In genomic region chr1:2575801-2576663, GRCh38 we compare ENCODE assay signal across 12 cellular contexts. TPM values are rescaled to one million over a fixed set of nuclear protein-coding genes. Genes with fewer than 3 reads are reported as not detected.
A peak's percentile ranks its signal among the peaks of the same experiment; 100 is the strongest.
DNase-seq lines count a peak whose midpoint lies in the region; ATAC-seq and TF ChIP-seq lines count a peak whose summit lies in the region.
"Had no signal": no experiment of that assay in that cellular context is flagged by ENCODE, and none has a peak within 500 bp of the region (broad histone marks: within the 10 kb centered on the region; RNA-seq: fewer than 3 reads in every experiment).

No MANE protein-coding gene starts in this region.

- H3K27ac Mint-ChIP-seq in activated naive CD4-positive, alpha-beta T cell treated with anti-CD3 and anti-CD28 coated beads for 36 hours: peak overlapping the region; percentile 97
- peak overlapping the region; percentile 67 for H3K27ac Mint-ChIP-seq in activated naive CD8-positive, alpha-beta T cell treated with anti-CD3 and anti-CD28 coated beads, Interleukin-2, amount 10 ng/mL, durations not matched to agents 7 days and 5 days

- intact Hi-C loops in activated naive CD4-positive, alpha-beta T cell treated with anti-CD3 and anti-CD28 coated beads for 36 hours (cut with micrococcal nuclease): loop anchor here (5.0 kb wide), 1 partner anchor 1326 kb away; the partner anchor contains the start of gene C1orf174
- intact Hi-C loops in transverse colon (cut with DNase I; ENCODE audit: low total_unique reads): no loop called here
- intact Hi-C loops in PC-9 (cut with micrococcal nuclease; ENCODE audit: unreplicated experiment): no loop called here

- peaks cover 17% of the 10 kb centered on the region for H3K9me3 Mint-ChIP-seq in activated naive CD4-positive, alpha-beta T cell treated with anti-CD3 and anti-CD28 coated beads for 36 hours
- peaks cover 7% of the 10 kb centered on the region for H3K9me3 Mint-ChIP-seq in activated naive CD8-positive, alpha-beta T cell treated with anti-CD3 and anti-CD28 coated beads, Interleukin-2, amount 10 ng/mL, durations not matched to agents 7 days and 5 days

- no peaks in the 10 kb centered on the region for H4K20me1 ChIP-seq in PC-9 (ENCODE audit: insufficient read depth)

- peaks cover 0 to 16% of the 10 kb centered on the region in 2 donors for H3K4me1 ChIP-seq in lung (ENCODE audit: control insufficient read depth in 2 of 2, insufficient read depth in 2 of 2, low read length in 2 of 2)
- peaks cover 16 to 35% (median 24%) of the 10 kb centered on the region in 4 donors for H3K4me1 ChIP-seq in transverse colon
- H3K4me1 ChIP-seq in PC-9 (replicated peaks; ENCODE audit: insufficient read depth): no peaks in the 10 kb centered on the region

- WGBS in lung, 2 donors: 68 to 75% methylated on average over 23 of the region's 23 CpGs
- WGBS in transverse colon (ENCODE audit: low coverage in 1 of 2), 2 donors: 45% methylated on average over 23 of the region's 23 CpGs; no CpG with 5 or more reads in 1 of the 2 donors

- H3K27ac ChIP-seq in lung (ENCODE audit: low read depth in 1 of 2, low read length in 1 of 2) (peak overlapping the region; percentile 37 to 62), transverse colon (peak overlapping the region; percentile 90 to 94 (median 92)), PC-9 (no peak overlapping the region)

- CTCF ChIA-PET in activated naive CD4-positive, alpha-beta T cell treated with anti-CD3 and anti-CD28 coated beads for 36 hours (lab: Charles Lee): interaction anchor here (0.9 to 2.7 kb wide), 2 partner anchors 10 to 14 kb away, joined by 4 to 10 read pairs; no protein-coding TSS in a partner anchor
- CTCF ChIA-PET in PC-9 (lab: Charles Lee): no interaction called here

- H3K36me3 Mint-ChIP-seq in activated naive CD4-positive, alpha-beta T cell treated with anti-CD3 and anti-CD28 coated beads for 36 hours (ENCODE audit: low read depth): peaks cover 4% of the 10 kb centered on the region
- H3K36me3 Mint-ChIP-seq in activated naive CD8-positive, alpha-beta T cell treated with anti-CD3 and anti-CD28 coated beads, Interleukin-2, amount 10 ng/mL, durations not matched to agents 7 days and 5 days: peaks cover 13% of the 10 kb centered on the region

- peak; percentile 16 for TF ChIP-seq EP300 in transverse colon (IDR thresholded peaks at IDR 0.05; ENCODE audit: low read depth)

- BruUV-seq in PC-9 (replicated peaks; lab: Mats Ljungman, UMichigan): no TSS peak

- peak; percentile 60 for TF ChIP-seq POLR2A in transverse colon (IDR thresholded peaks at IDR 0.05)

- no peaks in the 10 kb centered on the region for H3K79me2 ChIP-seq in PC-9 (ENCODE audit: low read depth)

- TF ChIP-seq CTCF in lung (IDR thresholded peaks at IDR 0.05; ENCODE audit: control extremely low read depth, extremely low read depth) (no peak), transverse colon (IDR thresholded peaks at IDR 0.05) (no peak), PC-9 (conservative IDR thresholded peaks at IDR 0.05) (no peak)

- in situ Hi-C loops in transverse colon (cut with MboI; ENCODE audit: low pct_ligation_motif_present in 1 of 4, low pct_unique_long_range_greater_than_20kb in 1 of 4, low sequenced_read_pairs in 3 of 4): no loop called here

- H3K36me3 ChIP-seq in lung (ENCODE audit: control insufficient read depth in 2 of 2, insufficient read depth in 2 of 2, low read length in 2 of 2) (no peaks in the 10 kb centered on the region), transverse colon (no peaks in the 10 kb centered on the region), PC-9 (ENCODE audit: low read depth) (no peaks in the 10 kb centered on the region)

- no peaks in the 10 kb centered on the region for H3K9me2 ChIP-seq in PC-9 (ENCODE audit: insufficient read depth)
- H3K9me2 ChIP-seq: SK-N-SH had no signal

- H3K27me3 ChIP-seq in lung (ENCODE audit: control insufficient read depth, insufficient read depth) (no peaks in the 10 kb centered on the region), transverse colon (no peaks in the 10 kb centered on the region), PC-9 (ENCODE audit: insufficient read depth, low read depth) (peaks cover 54% of the 10 kb centered on the region)

- no peak for ATAC-seq in activated naive CD8-positive, alpha-beta T cell treated with anti-CD3 and anti-CD28 coated beads, Interleukin-2, amount 10 ng/mL, durations not matched to agents 7 days and 5 days (ENCODE audit: low read depth)
- ATAC-seq in lung (ENCODE audit: insufficient read depth, low FRiP score): no peak

- H3K4me1 Mint-ChIP-seq in activated naive CD4-positive, alpha-beta T cell treated with anti-CD3 and anti-CD28 coated beads for 36 hours (ENCODE audit: low read depth): peaks cover 40% of the 10 kb centered on the region
- peaks cover 28% of the 10 kb centered on the region for H3K4me1 Mint-ChIP-seq in activated naive CD8-positive, alpha-beta T cell treated with anti-CD3 and anti-CD28 coated beads, Interleukin-2, amount 10 ng/mL, durations not matched to agents 7 days and 5 days

- no peak overlapping the region for H3K4me2 ChIP-seq in PC-9
- H3K4me2 ChIP-seq: SK-N-SH had no signal

- H2AFZ ChIP-seq in PC-9: no peak overlapping the region

- H3K27me3 Mint-ChIP-seq in activated naive CD4-positive, alpha-beta T cell treated with anti-CD3 and anti-CD28 coated beads for 36 hours (ENCODE audit: low read depth): no peaks in the 10 kb centered on the region
- no peaks in the 10 kb centered on the region for H3K27me3 Mint-ChIP-seq in activated naive CD8-positive, alpha-beta T cell treated with anti-CD3 and anti-CD28 coated beads, Interleukin-2, amount 10 ng/mL, durations not matched to agents 7 days and 5 days

- no peak for DNase-seq in activated naive CD4-positive, alpha-beta T cell treated with anti-CD3 and anti-CD28 coated beads for 36 hours
- DNase-seq in activated naive CD4-positive, alpha-beta T cell treated with Interleukin-2 at 50 U/mL for 16 hours: no peak
- no peak for DNase-seq in activated naive CD8-positive, alpha-beta T cell treated with anti-CD3 and anti-CD28 coated beads, Interleukin-2, amount 10 ng/mL, durations not matched to agents 7 days and 5 days
- DNase-seq in lung (ENCODE audit: low spot score) (no peak), transverse colon (peak; percentile 94), NCI-H2196 (lab: John Stamatoyannopoulos, UW; ENCODE audit: unreplicated experiment) (no peak), AG08395 (ENCODE audit: low spot score) (no peak), PC-9 (no peak)
- DNase-seq: HCEC 1CT, NCI-H2081, SK-N-SH had no signal

- no peak overlapping the region for H3K4me3 Mint-ChIP-seq in activated naive CD4-positive, alpha-beta T cell treated with anti-CD3 and anti-CD28 coated beads for 36 hours
- H3K4me3 Mint-ChIP-seq in activated naive CD8-positive, alpha-beta T cell treated with anti-CD3 and anti-CD28 coated beads, Interleukin-2, amount 10 ng/mL, durations not matched to agents 7 days and 5 days: no peak overlapping the region

- H3F3A ChIP-seq in PC-9 (ENCODE audit: insufficient read depth, low read depth): no peaks in the 10 kb centered on the region

- H3K4me3 ChIP-seq in lung (no peak overlapping the region), transverse colon (peak overlapping the region in 2 of 4 donors; percentile 24 to 32), PC-9 (no peak overlapping the region)
- H3K4me3 ChIP-seq: dorsolateral prefrontal cortex had no signal

- POLR2A ChIA-PET in activated naive CD8-positive, alpha-beta T cell treated with anti-CD3 and anti-CD28 coated beads, Interleukin-2, amount 10 ng/mL, durations not matched to agents 7 days and 5 days (lab: Charles Lee): interaction anchor here (3.1 kb wide), 1 partner anchor 19 kb away, joined by 68 read pairs; the partner anchor contains the start of gene TNFRSF14
- POLR2A ChIA-PET in PC-9 (lab: Charles Lee; ENCODE audit: unreplicated experiment): no interaction called here

- H3K9me3 ChIP-seq in lung (ENCODE audit: control insufficient read depth in 2 of 2, insufficient read depth in 1 of 2, low read length in 1 of 2) (peaks cover 0 to 3% of the 10 kb centered on the region in 2 donors), transverse colon (peaks cover 6 to 7% of the 10 kb centered on the region in 2 donors), PC-9 (ENCODE audit: insufficient read depth, low read depth) (no peaks in the 10 kb centered on the region)
- H3K9me3 ChIP-seq: SK-N-SH had no signal

RNA-seq across cellular contexts. Expression of gene PRXL2B, which starts 10.5 kb away (rescaled TPM):
- 10 to 100 TPM; 21.8 to 22.1 TPM for total RNA-seq in activated naive CD4-positive, alpha-beta T cell treated with anti-CD3 and anti-CD28 coated beads for 36 hours
- 10 to 100 TPM; 37.3 to 37.6 TPM for total RNA-seq in activated naive CD8-positive, alpha-beta T cell treated with anti-CD3 and anti-CD28 coated beads, Interleukin-2, amount 10 ng/mL, durations not matched to agents 7 days and 5 days
- total RNA-seq in lung (10 to 100 TPM; 17.8 to 39.8 TPM), transverse colon (100 to 1,000 TPM in 1 of 4 donors, 10 to 100 TPM in 3; 33.7 to 101 (median 50.1) TPM), PC-9 (2021) (26.1 and 35.3 TPM in 2 replicates)
- polyA plus RNA-seq in lung: 10 to 100 TPM; 24.9 to 29.0 TPM

RNA-seq across cellular contexts. Expression of gene TNFRSF14, which starts 19.9 kb away (rescaled TPM):
- 100 to 1,000 TPM; 120 to 123 TPM for total RNA-seq in activated naive CD4-positive, alpha-beta T cell treated with anti-CD3 and anti-CD28 coated beads for 36 hours
- total RNA-seq in activated naive CD8-positive, alpha-beta T cell treated with anti-CD3 and anti-CD28 coated beads, Interleukin-2, amount 10 ng/mL, durations not matched to agents 7 days and 5 days: 100 to 1,000 TPM; 131 to 134 TPM
- total RNA-seq in lung (100 to 1,000 TPM in 1 of 2 donors, 10 to 100 TPM in 1; 67.4 to 127 TPM), transverse colon (100 to 1,000 TPM; 178 to 758 (median 278) TPM), PC-9 (2021) (9.9 and 13.8 TPM in 2 replicates)
- 100 to 1,000 TPM; 191 to 200 TPM for polyA plus RNA-seq in lung

RNA-seq across cellular contexts. Expression of gene HES5, which starts 46.0 kb away (rescaled TPM):
- not detected for total RNA-seq in activated naive CD4-positive, alpha-beta T cell treated with anti-CD3 and anti-CD28 coated beads for 36 hours
- not detected for total RNA-seq in activated naive CD8-positive, alpha-beta T cell treated with anti-CD3 and anti-CD28 coated beads, Interleukin-2, amount 10 ng/mL, durations not matched to agents 7 days and 5 days
- under 1 TPM; 0.46 to 1.00 TPM for total RNA-seq in lung
- under 1 TPM; 0.16 to 0.26 TPM for polyA plus RNA-seq in lung
- 1 to 10 TPM in 1 of 4 donors, under 1 TPM in 1, not detected in 2; 0.64 to 1.1 TPM for total RNA-seq in transverse colon
- not detected in 2 replicates for total RNA-seq in PC-9 (2021)

RNA-seq across cellular contexts. Expression of gene PANK4, which starts 49.6 kb away (rescaled TPM):
- total RNA-seq in activated naive CD4-positive, alpha-beta T cell treated with anti-CD3 and anti-CD28 coated beads for 36 hours: 10 to 100 TPM; 46.6 to 51.4 TPM
- 10 to 100 TPM; 86.5 to 88.9 TPM for total RNA-seq in activated naive CD8-positive, alpha-beta T cell treated with anti-CD3 and anti-CD28 coated beads, Interleukin-2, amount 10 ng/mL, durations not matched to agents 7 days and 5 days
- total RNA-seq in lung (10 to 100 TPM; 24.5 to 36.3 TPM), transverse colon (10 to 100 TPM; 41.1 to 58.3 (median 47.3) TPM), PC-9 (2021) (20.5 and 33.4 TPM in 2 replicates)
- 10 to 100 TPM; 17.6 to 18.9 TPM for polyA plus RNA-seq in lung

RNA-seq across cellular contexts. Expression of gene MMEL1, which starts 56.8 kb away (rescaled TPM):
- total RNA-seq in activated naive CD4-positive, alpha-beta T cell treated with anti-CD3 and anti-CD28 coated beads for 36 hours: 1 to 10 TPM; 1.2 to 1.5 TPM
- total RNA-seq in activated naive CD8-positive, alpha-beta T cell treated with anti-CD3 and anti-CD28 coated beads, Interleukin-2, amount 10 ng/mL, durations not matched to agents 7 days and 5 days: 1 to 10 TPM; 3.0 to 4.1 TPM
- total RNA-seq in lung (1 to 10 TPM; 4.0 to 5.9 TPM), transverse colon (10 to 100 TPM in 3 of 4 donors, not detected in 1; 10.5 to 16.7 (median 12.4) TPM), PC-9 (2021) (2.7 and 4.9 TPM in 2 replicates)
- 1 to 10 TPM; 6.2 to 8.4 TPM for polyA plus RNA-seq in lung
